ENCODE assay signal across 12 cellular contexts in the genomic region with DNA sequence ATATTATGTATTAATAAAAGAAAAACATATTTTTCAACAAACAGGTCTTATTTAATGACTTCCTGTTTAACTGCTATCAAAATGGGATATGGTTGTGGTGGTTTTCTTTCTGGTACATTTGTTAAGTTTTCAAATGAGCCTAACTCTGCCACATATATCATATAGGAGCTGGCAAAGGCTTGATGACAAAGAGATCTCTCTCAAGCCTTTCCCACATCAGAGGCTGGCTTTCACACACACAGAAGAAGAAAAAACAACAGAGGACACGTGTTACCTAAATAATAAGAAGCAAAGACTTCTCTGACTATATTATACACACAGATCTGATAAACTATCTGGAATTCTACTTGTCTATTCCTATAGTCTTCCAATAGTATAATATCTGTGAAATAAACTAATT.
"Had no signal": no experiment of that assay in that cellular context is flagged by ENCODE, and none has a peak within 500 bp of the region (broad histone marks: within the 10 kb centered on the region; RNA-seq: fewer than 3 reads in every experiment).

No MANE protein-coding gene starts in this region.

- H3K4me3 Mint-ChIP-seq: brain; dendritic cell treated with granulocyte-macrophage colony-stimulating factor and Interleukin-4, amounts not matched to agents 40 ng/mL and 50 ng/mL, for 4 days had no signal

- DNase-seq: activated CD4-positive, alpha-beta T cell treated with anti-CD3 and anti-CD28 coated beads, Interleukin-2, amount 50 U/mL, for 4 hours; activated CD8-positive, alpha-beta memory T cell treated with anti-CD3 and anti-CD28 coated beads, Interleukin-2, amount 50 U/mL, for 48 hours; amniotic stem cell; kidney glomerular epithelial cell; mesendoderm; retina; stimulated activated CD4-positive, alpha-beta T cell treated with anti-CD3 and anti-CD28 coated beads, Interleukin-15, amount 100 ng/mL, for 24 hours; stimulated activated CD4-positive, alpha-beta T cell treated with anti-CD3 and anti-CD28 coated beads, Interleukin-4, amount 100 ng/mL, for 24 hours; transverse colon had no signal

- H3K27ac Mint-ChIP-seq: activated T-helper 2 cell treated with anti-CD3 and anti-CD28 coated beads, Interferon-gamma antibody, Interleukin-2, Interleukin-4, amounts not matched to agents 10 μg/mL and 5 μg/mL and 100 μg/mL, durations not matched to agents 14 hours and 24 hours and 36 hours; dendritic cell treated with granulocyte-macrophage colony-stimulating factor and Interleukin-4, amounts not matched to agents 40 ng/mL and 50 ng/mL, for 4 days had no signal

- H3K9me3 Mint-ChIP-seq: dendritic cell treated with granulocyte-macrophage colony-stimulating factor and Interleukin-4, amounts not matched to agents 40 ng/mL and 50 ng/mL, for 4 days had no signal

- H3K27me3 Mint-ChIP-seq: brain; dendritic cell treated with granulocyte-macrophage colony-stimulating factor and Interleukin-4, amounts not matched to agents 40 ng/mL and 50 ng/mL, for 4 days had no signal

- H3K4me1 Mint-ChIP-seq: brain had no signal
